Comparison of ENCODE assay signal across 12 cellular contexts in the genomic region with DNA sequence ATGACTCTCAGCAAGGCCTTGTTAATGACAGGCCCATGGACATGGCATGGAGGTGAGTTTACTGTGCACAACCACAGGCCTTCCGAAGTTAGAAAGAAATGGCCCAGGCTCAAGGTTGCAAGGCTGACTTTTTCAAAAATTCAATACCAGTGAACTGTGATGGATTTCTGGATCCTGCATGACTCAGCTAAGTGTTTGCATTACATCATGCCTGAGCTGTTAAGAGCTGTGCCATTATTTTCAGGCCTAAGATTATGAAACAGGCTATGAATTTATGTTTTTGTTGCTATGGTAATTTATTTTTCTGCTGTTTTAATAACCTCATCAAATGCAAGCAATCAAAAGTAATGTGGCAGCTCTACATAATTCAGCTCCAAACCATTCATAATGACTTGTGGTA.
DNase-seq lines count a peak whose midpoint lies in the region; ATAC-seq and TF ChIP-seq lines count a peak whose summit lies in the region.
"Had no signal": no experiment of that assay in that cellular context is flagged by ENCODE, and none has a peak within 500 bp of the region (broad histone marks: within the 10 kb centered on the region; RNA-seq: fewer than 3 reads in every experiment).

No MANE protein-coding gene starts in this region.

- H4K8ac ChIP-seq in mesenchymal stem cell (ENCODE audit: low read length) = no peak overlapping the region

- no peaks in the 10 kb centered on the region for H3K79me1 ChIP-seq in mesenchymal stem cell (replicated peaks; ENCODE audit: low read length, poor library complexity, severe bottlenecking)

- WGBS in mesenchymal stem cell = 11% methylated on average over 1 of the region's 1 CpG

- H2BK15ac ChIP-seq in mesenchymal stem cell (ENCODE audit: low read depth, poor library complexity, severe bottlenecking) = no peak overlapping the region

- no peaks in the 10 kb centered on the region for H3K36me3 Mint-ChIP-seq in activated T-helper 17 cell treated with anti-CD3 and anti-CD28 coated beads, Interleukin-2, amount 50 U/mL, for 72 hours (ENCODE audit: low read depth)

- no peak overlapping the region for H2BK12ac ChIP-seq in mesenchymal stem cell (ENCODE audit: low read length in 2 of 2)

- no peak overlapping the region for H3K23ac ChIP-seq in mesenchymal stem cell (ENCODE audit: low read length in 2 of 2)

- H2BK120ac ChIP-seq in mesenchymal stem cell (ENCODE audit: low read depth, low read length) = no peak overlapping the region

- H3K4me1 ChIP-seq in mesenchymal stem cell (ENCODE audit: control insufficient read depth, insufficient read depth, low read depth, low read length) = peaks cover 5% of the 10 kb centered on the region
- H3K4me1 ChIP-seq in Karpas-422 (ENCODE audit: low read length) = no peaks in the 10 kb centered on the region

- no peak overlapping the region for H2BK5ac ChIP-seq in mesenchymal stem cell (ENCODE audit: low read depth, low read length, poor library complexity, severe bottlenecking)

- H3K4me3 Mint-ChIP-seq in activated T-helper 17 cell treated with anti-CD3 and anti-CD28 coated beads, Interleukin-2, amount 50 U/mL, for 72 hours = no peak overlapping the region

- peak overlapping the region; percentile 6 for H3K27ac ChIP-seq in mesenchymal stem cell (ENCODE audit: low read length, poor library complexity, severe bottlenecking)
- no peak overlapping the region for H3K27ac ChIP-seq in Karpas-422 (ENCODE audit: low read length)
- H3K27ac ChIP-seq: neutrophil, PC-9 had no signal

- H3K27me3 Mint-ChIP-seq in activated T-helper 17 cell treated with anti-CD3 and anti-CD28 coated beads, Interleukin-2, amount 50 U/mL, for 72 hours = no peaks in the 10 kb centered on the region

- no peak overlapping the region for H4K91ac ChIP-seq in mesenchymal stem cell (ENCODE audit: low read length)

- H3K79me2 ChIP-seq in Karpas-422 (ENCODE audit: low read length) = no peaks in the 10 kb centered on the region

- H3K9me3 Mint-ChIP-seq in activated T-helper 17 cell treated with anti-CD3 and anti-CD28 coated beads, Interleukin-2, amount 50 U/mL, for 72 hours = peaks cover 7% of the 10 kb centered on the region

- no peak overlapping the region for H3K4me3 ChIP-seq in cardiac fibroblast (replicated peaks in 1 of 2; ENCODE audit: low read depth in 2 of 2, low read length in 2 of 2)
- peak overlapping the region in 1 of 2 experiments; percentile 34 for H3K4me3 ChIP-seq in mesenchymal stem cell (ENCODE audit: insufficient read depth in 1 of 2, low read depth in 1 of 2, low read length in 2 of 2)
- no peak overlapping the region for H3K4me3 ChIP-seq in Karpas-422 (ENCODE audit: low read length)
- H3K4me3 ChIP-seq: PC-9 had no signal

- no peaks in the 10 kb centered on the region for H3K4me1 Mint-ChIP-seq in activated T-helper 17 cell treated with anti-CD3 and anti-CD28 coated beads, Interleukin-2, amount 50 U/mL, for 72 hours

- no peaks in the 10 kb centered on the region for H3K9me2 ChIP-seq in Karpas-422 (replicated peaks; ENCODE audit: insufficient read depth, low read length)

- H3K18ac ChIP-seq in mesenchymal stem cell (ENCODE audit: low read depth in 1 of 2, low read length in 2 of 2) = no peak overlapping the region

- no peak overlapping the region for H3K4me2 ChIP-seq in mesenchymal stem cell (ENCODE audit: low read length, poor library complexity, severe bottlenecking)
- H3K4me2 ChIP-seq in Karpas-422 (ENCODE audit: low read depth, low read length, poor library complexity, severe bottlenecking) = no peak overlapping the region
- H3K4me2 ChIP-seq: PC-9 had no signal

- H2AK5ac ChIP-seq in mesenchymal stem cell (ENCODE audit: low read length, severe bottlenecking) = no peak overlapping the region

- no peaks in the 10 kb centered on the region for H4K20me1 ChIP-seq in Karpas-422 (ENCODE audit: insufficient read depth, low read depth, low read length)

- DNase-seq in AG08395 (ENCODE audit: low spot score) (peak; percentile 70), LHCN-M2 (ENCODE audit: low read depth) (peak; percentile 90), cardiac fibroblast (ENCODE audit: low read depth in 2 of 2) (peak; percentile 48 to 60), mesenchymal stem cell (peak; percentile 77), Karpas-422 (no peak), SK-N-DZ (ENCODE audit: low spot score) (no peak), NCI-H1930 (lab: John Stamatoyannopoulos, UW) (no peak)
- DNase-seq: activated CD8-positive, alpha-beta memory T cell treated with anti-CD3 and anti-CD28 coated beads, Interleukin-2, amount 50 U/mL, for 48 hours; PC-9; stimulated activated CD8-positive, alpha-beta memory T cell treated with anti-CD3 and anti-CD28 coated beads, Interleukin-4, amount 100 ng/mL, for 48 hours had no signal

- H3K14ac ChIP-seq in mesenchymal stem cell (ENCODE audit: low read length in 2 of 2) = no peak overlapping the region

- H3K9ac ChIP-seq in mesenchymal stem cell (ENCODE audit: low read length) (peak overlapping the region; percentile 95), Karpas-422 (ENCODE audit: low read length) (no peak overlapping the region)

- no peaks in the 10 kb centered on the region for H3K27me3 ChIP-seq in mesenchymal stem cell (ENCODE audit: control insufficient read depth in 1 of 2, insufficient read depth in 1 of 2, low read length in 2 of 2)
- no peaks in the 10 kb centered on the region for H3K27me3 ChIP-seq in Karpas-422 (ENCODE audit: low read length)
- H3K27me3 ChIP-seq: neutrophil had no signal

- H3K27ac Mint-ChIP-seq in activated T-helper 17 cell treated with anti-CD3 and anti-CD28 coated beads, Interleukin-2, amount 50 U/mL, for 72 hours = no peak overlapping the region

- H3K4ac ChIP-seq in mesenchymal stem cell (ENCODE audit: low read depth in 1 of 2, low read length in 2 of 2) = no peak overlapping the region

- H2AFZ ChIP-seq in mesenchymal stem cell (ENCODE audit: low read depth, low read length) = no peak overlapping the region
- H2AFZ ChIP-seq in Karpas-422 (ENCODE audit: low read length) = no peak overlapping the region
- H2AFZ ChIP-seq: PC-9 had no signal

- TF ChIP-seq CTCF in cardiac fibroblast (IDR thresholded peaks at IDR 0.05; ENCODE audit: low read depth, low read length) = no peak

- H3K9me3 ChIP-seq in mesenchymal stem cell (ENCODE audit: control insufficient read depth, low read length) = no peaks in the 10 kb centered on the region
- H3K9me3 ChIP-seq in Karpas-422 (ENCODE audit: low read length) = no peaks in the 10 kb centered on the region
- H3K9me3 ChIP-seq: neutrophil had no signal

- H3K36me3 ChIP-seq in mesenchymal stem cell (ENCODE audit: control insufficient read depth in 1 of 2, insufficient read depth in 2 of 2, low read depth in 1 of 2, low read length in 2 of 2) (no peaks in the 10 kb centered on the region), Karpas-422 (ENCODE audit: insufficient read depth, low read length) (no peaks in the 10 kb centered on the region)
- H3K36me3 ChIP-seq: neutrophil had no signal

- ATAC-seq in activated T-helper 17 cell treated with anti-CD3 and anti-CD28 coated beads, Interleukin-2, amount 50 U/mL, for 72 hours (replicated peaks) = no peak

Comparison
In these comparisons a context has a peak if more than half of its experiments do, and no peak if none do; other contexts are left out.
1. DNase-seq: peak in AG08395 (single experiment), LHCN-M2 (single experiment), cardiac fibroblast (2 of 2) and mesenchymal stem cell (single experiment); none in Karpas-422 (single experiment), SK-N-DZ (single experiment) and NCI-H1930 (0 of 2).